In genomic region chr15:45279024-45279697, GRCh38 we compare ENCODE assay signal across 8 cellular contexts. TPM values are rescaled to one million over a fixed set of nuclear protein-coding genes. Genes with fewer than 3 reads are reported as not detected.
A peak's percentile ranks its signal among the peaks of the same experiment; 100 is the strongest.
DNase-seq lines count a peak whose midpoint lies in the region; ATAC-seq and TF ChIP-seq lines count a peak whose summit lies in the region.

No MANE protein-coding gene starts in this region.

- peak overlapping the region; percentile 82 for H3K27ac Mint-ChIP-seq in T-helper 1 cell treated with Interleukin-12 subunit alpha and Interleukin-12 subunit beta and Interleukin-4 antibody, amounts not matched to agents 30 μg/mL and 1 μg/mL, for 36 hours

- H3K27ac ChIP-seq in angular gyrus (ENCODE audit: low read depth, low read length): peak overlapping the region; percentile 97
- H3K27ac ChIP-seq in left ventricle myocardium inferior (replicated peaks): peak overlapping the region; percentile 95
- H3K27ac ChIP-seq in upper lobe of right lung: peak overlapping the region; percentile 90

- H3K36me3 Mint-ChIP-seq in T-helper 1 cell treated with Interleukin-12 subunit alpha and Interleukin-12 subunit beta and Interleukin-4 antibody, amounts not matched to agents 30 μg/mL and 1 μg/mL, for 36 hours (ENCODE audit: low read depth): no peaks in the 10 kb centered on the region

- H3K27me3 ChIP-seq in left ventricle myocardium inferior (ENCODE audit: low read depth): no peaks in the 10 kb centered on the region
- no peaks in the 10 kb centered on the region for H3K27me3 ChIP-seq in upper lobe of right lung

- ATAC-seq in GM18498 (IDR thresholded peaks at IDR 0.05; ENCODE audit: unreplicated experiment): peak; percentile 99
- peak; percentile 98 for ATAC-seq in HG02885 (IDR thresholded peaks at IDR 0.05; ENCODE audit: poor library complexity, unreplicated experiment)
- ATAC-seq in upper lobe of right lung: peak; percentile 100

- H3K4me3 Mint-ChIP-seq in T-helper 1 cell treated with Interleukin-12 subunit alpha and Interleukin-12 subunit beta and Interleukin-4 antibody, amounts not matched to agents 30 μg/mL and 1 μg/mL, for 36 hours: peak overlapping the region; percentile 94

- DNase-seq in NCI-H1694 (lab: John Stamatoyannopoulos, UW) (peak; percentile 97), left ventricle myocardium inferior (peak; percentile 97), posterior vena cava (ENCODE audit: low spot score) (peak; percentile 99), upper lobe of right lung (peak; percentile 98)

- H3K36me3 ChIP-seq in left ventricle myocardium inferior (no peaks in the 10 kb centered on the region), upper lobe of right lung (no peaks in the 10 kb centered on the region)

- peaks cover 4% of the 10 kb centered on the region for H3K9me3 Mint-ChIP-seq in T-helper 1 cell treated with Interleukin-12 subunit alpha and Interleukin-12 subunit beta and Interleukin-4 antibody, amounts not matched to agents 30 μg/mL and 1 μg/mL, for 36 hours

- H3K9me3 ChIP-seq in left ventricle myocardium inferior (replicated peaks) (no peaks in the 10 kb centered on the region), upper lobe of right lung (no peaks in the 10 kb centered on the region)

- H3K4me1 ChIP-seq in left ventricle myocardium inferior: peaks cover 17% of the 10 kb centered on the region
- peaks cover 14% of the 10 kb centered on the region for H3K4me1 ChIP-seq in upper lobe of right lung

- intact Hi-C loops in left ventricle myocardium inferior (cut with micrococcal nuclease): no loop called here
- intact Hi-C loops in posterior vena cava (cut with DNase I): no loop called here
- intact Hi-C loops in upper lobe of right lung (cut with DNase I): no loop called here

- peak overlapping the region; percentile 77 for H3K4me3 ChIP-seq in left ventricle myocardium inferior
- peak overlapping the region; percentile 70 for H3K4me3 ChIP-seq in upper lobe of right lung

- no peak for TF ChIP-seq CTCF in left ventricle myocardium inferior (IDR thresholded peaks at IDR 0.05; ENCODE audit: borderline replicate concordance)
- TF ChIP-seq CTCF in upper lobe of right lung (IDR thresholded peaks at IDR 0.05): no peak

- peaks cover 2% of the 10 kb centered on the region for H3K27me3 Mint-ChIP-seq in T-helper 1 cell treated with Interleukin-12 subunit alpha and Interleukin-12 subunit beta and Interleukin-4 antibody, amounts not matched to agents 30 μg/mL and 1 μg/mL, for 36 hours (ENCODE audit: low read depth)

- H3K4me1 Mint-ChIP-seq in T-helper 1 cell treated with Interleukin-12 subunit alpha and Interleukin-12 subunit beta and Interleukin-4 antibody, amounts not matched to agents 30 μg/mL and 1 μg/mL, for 36 hours (ENCODE audit: low read depth): peaks cover 8% of the 10 kb centered on the region

RNA-seq across cellular contexts. Expression of gene SLC28A2, which starts 27.1 kb away (rescaled TPM):
- total RNA-seq in left ventricle myocardium inferior: not detected
- total RNA-seq in posterior vena cava: not detected
- 0.35 TPM for total RNA-seq in upper lobe of right lung

Comparison
In these comparisons a context has a peak if more than half of its experiments do, and no peak if none do; other contexts are left out.
1. Peak in every context shown above with its lines: DNase-seq, ATAC-seq, H3K4me3 ChIP-seq and H3K27ac ChIP-seq.